8 cellular contexts compared by ENCODE assay signal in genomic region chr19:54449701-54450069, GRCh38. TPM values are rescaled to one million over a fixed set of nuclear protein-coding genes. Genes with fewer than 3 reads are reported as not detected.
DNase-seq lines count a peak whose midpoint lies in the region; ATAC-seq and TF ChIP-seq lines count a peak whose summit lies in the region.

No MANE protein-coding gene starts in this region.

- peak; percentile 1 for ATAC-seq in HG03135 (IDR thresholded peaks at IDR 0.05; ENCODE audit: unreplicated experiment)
- ATAC-seq in HG02571 (IDR thresholded peaks at IDR 0.05; ENCODE audit: unreplicated experiment): no peak

- TF ChIP-seq CTCF in AG10803 (conservative IDR thresholded peaks at IDR 0.05; ENCODE audit: low read length): no peak
- TF ChIP-seq CTCF in MCF 10A (IDR thresholded peaks at IDR 0.05; ENCODE audit: unreplicated experiment): no peak

- H3K4me1 ChIP-seq in mononuclear cell (ENCODE audit: insufficient read depth, low read length): peaks cover 36% of the 10 kb centered on the region

- DNase-seq in AG10803 (ENCODE audit: low read depth): no peak
- no peak for DNase-seq in MCF 10A (ENCODE audit: unreplicated experiment)
- DNase-seq in C1 segment of cervical spinal cord (lab: John Stamatoyannopoulos, UW): no peak
- DNase-seq in ureter (ENCODE audit: low spot score): no peak
- no peak for DNase-seq in NCI-H1417 treated with DMSO at 0.1 percent for 48 hours (lab: John Stamatoyannopoulos, UW)

- peak overlapping the region; percentile 97 for H3K4me3 Mint-ChIP-seq in MCF 10A (ENCODE audit: unreplicated experiment)

- H3K36me3 Mint-ChIP-seq in MCF 10A (ENCODE audit: insufficient read depth, unreplicated experiment): peaks cover 65% of the 10 kb centered on the region

- H3K27me3 ChIP-seq in mononuclear cell (ENCODE audit: insufficient read depth, low read length): no peaks in the 10 kb centered on the region

- H3K9me3 Mint-ChIP-seq in MCF 10A (ENCODE audit: unreplicated experiment): no peaks in the 10 kb centered on the region

- CTCF ChIA-PET in MCF 10A (lab: Yijun Ruan, JAX): interaction anchor here (0.8 to 1.8 kb wide), 3 partner anchors 9 to 31 kb away, joined by 3 read pairs; no protein-coding TSS in a partner anchor

- POLR2A ChIA-PET in MCF 10A (lab: Yijun Ruan, JAX): interaction anchor here (0.7 to 5.2 kb wide), 5 partner anchors 11 to 260 kb away, joined by 3 to 157 read pairs (median 12); partner anchors contain the start of genes LENG9, MBOAT7 and TSEN34

- H3K4me3 ChIP-seq in AG10803 (ENCODE audit: low read length) (peak overlapping the region; percentile 95), mononuclear cell (ENCODE audit: low read length) (peak overlapping the region; percentile 91)

- no TSS peak for BruUV-seq in MCF 10A (replicated peaks; lab: Mats Ljungman, UMichigan)

- H3K27ac Mint-ChIP-seq in MCF 10A (ENCODE audit: low read depth, unreplicated experiment): peak overlapping the region; percentile 99

- peaks cover 28% of the 10 kb centered on the region for H3K4me1 Mint-ChIP-seq in MCF 10A (ENCODE audit: insufficient read depth, unreplicated experiment)

- no peaks in the 10 kb centered on the region for H3K27me3 Mint-ChIP-seq in MCF 10A (ENCODE audit: insufficient read depth, unreplicated experiment)

- no peaks in the 10 kb centered on the region for H3K9me3 ChIP-seq in mononuclear cell (ENCODE audit: low read depth, low read length)

- intact Hi-C loops in MCF 10A (cut with micrococcal nuclease): loop anchor here (1.0 kb wide), 1 partner anchor 14 kb away; the partner anchor contains the start of gene LENG9

RNA-seq across cellular contexts. Expression of gene LENG8, which starts 0.7 kb away (rescaled TPM):
- total RNA-seq in MCF 10A (2022): 238 and 249 TPM in 2 replicates
- total RNA-seq in mononuclear cell: 123 TPM
- total RNA-seq in ureter: 269 TPM

RNA-seq across cellular contexts. Expression of gene LENG9, which starts 13.9 kb away (rescaled TPM):
- total RNA-seq in MCF 10A (2022): 6.9 and 9.3 TPM in 2 replicates
- 3.3 TPM for total RNA-seq in mononuclear cell
- 10.2 TPM for total RNA-seq in ureter

RNA-seq across cellular contexts. Expression of gene CDC42EP5, which starts 23.4 kb away (rescaled TPM):
- total RNA-seq in MCF 10A (2022) (3.0 TPM in 2 replicates), mononuclear cell (not detected), ureter (77.0 TPM)

RNA-seq across cellular contexts. Expression of gene TTYH1, which starts 34.4 kb away (rescaled TPM):
- total RNA-seq in MCF 10A (2022): not detected in 2 replicates
- total RNA-seq in mononuclear cell: 0.31 TPM
- 2.7 TPM for total RNA-seq in ureter

RNA-seq across cellular contexts. Expression of gene LAIR2, which starts 52.9 kb away (rescaled TPM):
- total RNA-seq in MCF 10A (2022) (not detected in 2 replicates), mononuclear cell (2.8 TPM), ureter (not detected)

Comparison
In these comparisons a context has a peak if more than half of its experiments do, and no peak if none do; other contexts are left out.
1. RNA of gene CDC42EP5, which starts 23.4 kb away (total RNA-seq): 77.0 TPM in ureter (single experiment); 3.0 TPM in MCF 10A and not detected in mononuclear cell (single experiment); every median in the first group is over 10 times any median in the second.